Comparison of ENCODE assay signal across 2 cellular contexts in genomic region chr17:39462644-39463375, GRCh38.
TF ChIP-seq lines count a peak whose summit lies in the region.

No MANE protein-coding gene starts in this region.

TF ChIP-seq in GM23338, 12 proteins besides CTCF, POLR2A, EP300 and RAD21 (continued from another document):
- TF ChIP-seq REST (IDR thresholded peaks at IDR 0.05; ENCODE audit: unreplicated experiment) (no peak), ZNF331 (CRISPR knock-in tag; IDR thresholded peaks at IDR 0.05; ENCODE audit: low read depth) (no peak), EZH2 (IDR thresholded peaks at IDR 0.05; ENCODE audit: low read depth, unreplicated experiment) (no peak), JUNB (IDR thresholded peaks at IDR 0.05; ENCODE audit: unreplicated experiment) (no peak)
- TF ChIP-seq, protein P1, sequence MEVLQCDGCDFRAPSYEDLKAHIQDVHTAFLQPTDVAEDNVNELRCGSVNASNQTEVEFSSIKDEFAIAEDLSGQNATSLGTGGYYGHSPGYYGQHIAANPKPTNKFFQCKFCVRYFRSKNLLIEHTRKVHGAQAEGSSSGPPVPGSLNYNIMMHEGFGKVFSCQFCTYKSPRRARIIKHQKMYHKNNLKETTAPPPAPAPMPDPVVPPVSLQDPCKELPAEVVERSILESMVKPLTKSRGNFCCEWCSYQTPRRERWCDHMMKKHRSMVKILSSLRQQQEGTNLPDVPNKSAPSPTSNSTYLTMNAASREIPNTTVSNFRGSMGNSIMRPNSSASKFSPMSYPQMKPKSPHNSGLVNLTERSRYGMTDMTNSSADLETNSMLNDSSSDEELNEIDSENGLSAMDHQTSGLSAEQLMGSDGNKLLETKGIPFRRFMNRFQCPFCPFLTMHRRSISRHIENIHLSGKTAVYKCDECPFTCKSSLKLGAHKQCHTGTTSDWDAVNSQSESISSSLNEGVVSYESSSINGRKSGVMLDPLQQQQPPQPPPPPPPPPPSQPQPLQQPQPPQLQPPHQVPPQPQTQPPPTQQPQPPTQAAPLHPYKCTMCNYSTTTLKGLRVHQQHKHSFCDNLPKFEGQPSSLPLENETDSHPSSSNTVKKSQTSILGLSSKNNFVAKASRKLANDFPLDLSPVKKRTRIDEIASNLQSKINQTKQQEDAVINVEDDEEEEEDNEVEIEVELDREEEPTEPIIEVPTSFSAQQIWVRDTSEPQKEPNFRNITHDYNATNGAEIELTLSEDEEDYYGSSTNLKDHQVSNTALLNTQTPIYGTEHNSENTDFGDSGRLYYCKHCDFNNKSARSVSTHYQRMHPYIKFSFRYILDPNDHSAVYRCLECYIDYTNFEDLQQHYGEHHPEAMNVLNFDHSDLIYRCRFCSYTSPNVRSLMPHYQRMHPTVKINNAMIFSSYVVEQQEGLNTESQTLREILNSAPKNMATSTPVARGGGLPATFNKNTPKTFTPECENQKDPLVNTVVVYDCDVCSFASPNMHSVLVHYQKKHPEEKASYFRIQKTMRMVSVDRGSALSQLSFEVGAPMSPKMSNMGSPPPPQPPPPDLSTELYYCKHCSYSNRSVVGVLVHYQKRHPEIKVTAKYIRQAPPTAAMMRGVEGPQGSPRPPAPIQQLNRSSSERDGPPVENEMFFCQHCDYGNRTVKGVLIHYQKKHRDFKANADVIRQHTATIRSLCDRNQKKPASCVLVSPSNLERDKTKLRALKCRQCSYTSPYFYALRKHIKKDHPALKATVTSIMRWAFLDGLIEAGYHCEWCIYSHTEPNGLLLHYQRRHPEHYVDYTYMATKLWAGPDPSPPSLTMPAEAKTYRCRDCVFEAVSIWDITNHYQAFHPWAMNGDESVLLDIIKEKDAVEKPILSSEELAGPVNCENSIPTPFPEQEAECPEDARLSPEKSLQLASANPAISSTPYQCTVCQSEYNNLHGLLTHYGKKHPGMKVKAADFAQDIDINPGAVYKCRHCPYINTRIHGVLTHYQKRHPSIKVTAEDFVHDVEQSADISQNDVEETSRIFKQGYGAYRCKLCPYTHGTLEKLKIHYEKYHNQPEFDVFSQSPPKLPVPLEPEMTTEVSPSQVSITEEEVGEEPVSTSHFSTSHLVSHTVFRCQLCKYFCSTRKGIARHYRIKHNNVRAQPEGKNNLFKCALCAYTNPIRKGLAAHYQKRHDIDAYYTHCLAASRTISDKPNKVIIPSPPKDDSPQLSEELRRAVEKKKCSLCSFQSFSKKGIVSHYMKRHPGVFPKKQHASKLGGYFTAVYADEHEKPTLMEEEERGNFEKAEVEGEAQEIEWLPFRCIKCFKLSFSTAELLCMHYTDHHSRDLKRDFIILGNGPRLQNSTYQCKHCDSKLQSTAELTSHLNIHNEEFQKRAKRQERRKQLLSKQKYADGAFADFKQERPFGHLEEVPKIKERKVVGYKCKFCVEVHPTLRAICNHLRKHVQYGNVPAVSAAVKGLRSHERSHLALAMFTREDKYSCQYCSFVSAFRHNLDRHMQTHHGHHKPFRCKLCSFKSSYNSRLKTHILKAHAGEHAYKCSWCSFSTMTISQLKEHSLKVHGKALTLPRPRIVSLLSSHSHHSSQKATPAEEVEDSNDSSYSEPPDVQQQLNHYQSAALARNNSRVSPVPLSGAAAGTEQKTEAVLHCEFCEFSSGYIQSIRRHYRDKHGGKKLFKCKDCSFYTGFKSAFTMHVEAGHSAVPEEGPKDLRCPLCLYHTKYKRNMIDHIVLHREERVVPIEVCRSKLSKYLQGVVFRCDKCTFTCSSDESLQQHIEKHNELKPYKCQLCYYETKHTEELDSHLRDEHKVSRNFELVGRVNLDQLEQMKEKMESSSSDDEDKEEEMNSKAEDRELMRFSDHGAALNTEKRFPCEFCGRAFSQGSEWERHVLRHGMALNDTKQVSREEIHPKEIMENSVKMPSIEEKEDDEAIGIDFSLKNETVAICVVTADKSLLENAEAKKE (CRISPR knock-in tag; IDR thresholded peaks at IDR 0.05): no peak

TF ChIP-seq in WTC11, 78 proteins besides CTCF, POLR2A, EP300 and RAD21 (continued from another document):
- TF ChIP-seq NFE2L1 (CRISPR knock-in tag; IDR thresholded peaks at IDR 0.05): no peak
